2 cellular contexts compared by ENCODE assay signal in genomic region chr19:4567584-4568071, GRCh38.
TF ChIP-seq lines count a peak whose summit lies in the region.

No MANE protein-coding gene starts in this region.

TF ChIP-seq in HEK293, 187 proteins besides CTCF, POLR2A, EP300 and RAD21 (continued from another document):
- no peak for TF ChIP-seq ZSCAN5A (tag by site-specific recombination; IDR thresholded peaks at IDR 0.05)
- no peak for TF ChIP-seq ZFP3 (tag by site-specific recombination; IDR thresholded peaks at IDR 0.05; ENCODE audit: low read depth)
- TF ChIP-seq HIC1 (tag by site-specific recombination; IDR thresholded peaks at IDR 0.05) = peak; percentile 61
- TF ChIP-seq ZNF768 (tag by site-specific recombination; IDR thresholded peaks at IDR 0.05) = no peak
- 0 out of 2 replicates have a peak, but pooled peaks have one; percentile 39 for TF ChIP-seq INSM2 (tag by site-specific recombination; IDR thresholded peaks at IDR 0.05)
- TF ChIP-seq ZBTB26 (tag by site-specific recombination; optimal IDR thresholded peaks at IDR 0.05) = peak; percentile 20
- TF ChIP-seq ZNF76 (tag by site-specific recombination; IDR thresholded peaks at IDR 0.05; ENCODE audit: borderline replicate concordance, low read depth) = no peak
- TF ChIP-seq ZNF132 (tag by site-specific recombination; IDR thresholded peaks at IDR 0.05; ENCODE audit: borderline replicate concordance) = no peak
- TF ChIP-seq SP3 (tag by site-specific recombination; IDR thresholded peaks at IDR 0.05) = no peak
- TF ChIP-seq KLF17 (tag by site-specific recombination; IDR thresholded peaks at IDR 0.05) = peak; percentile 71
- no peak for TF ChIP-seq ZNF626 (tag by site-specific recombination; IDR thresholded peaks at IDR 0.05)
- no peak for TF ChIP-seq ZNF155 (tag by site-specific recombination; IDR thresholded peaks at IDR 0.05)
- peak; percentile 39; the same call in 1 of the 2 replicates for TF ChIP-seq ZNF600 (tag by site-specific recombination; IDR thresholded peaks at IDR 0.05)
- TF ChIP-seq GLIS1 (tag by site-specific recombination; IDR thresholded peaks at IDR 0.05) = no peak
- no peak for TF ChIP-seq ZNF433 (tag by site-specific recombination; IDR thresholded peaks at IDR 0.05; ENCODE audit: low read depth)
- no peak for TF ChIP-seq KLF10 (tag by site-specific recombination; IDR thresholded peaks at IDR 0.05)
- TF ChIP-seq ZNF580 (tag by site-specific recombination; IDR thresholded peaks at IDR 0.05) = peak; percentile 92

TF ChIP-seq in HepG2, 621 proteins besides CTCF, POLR2A, EP300 and RAD21 (continued from another document):
- TF ChIP-seq ZNF687 (CRISPR knock-in tag; IDR thresholded peaks at IDR 0.05) (peak; percentile 42; the same call in 1 of the 2 replicates), RBM39 (IDR thresholded peaks at IDR 0.05; ENCODE audit: low read depth, low read length, poor library complexity, severe bottlenecking) (peak; percentile 13), ZBTB33 (CRISPR knock-in tag; IDR thresholded peaks at IDR 0.05) (peak; percentile 71; the same call in 1 of the 2 replicates), ZFP36 (IDR thresholded peaks at IDR 0.05; ENCODE audit: borderline replicate concordance, low read depth, low read length, partially characterized antibody) (peak; percentile 92), HNRNPLL (IDR thresholded peaks at IDR 0.05; ENCODE audit: low read depth, low read length, poor library complexity, severe bottlenecking) (peak; percentile 18), ZNF280D (CRISPR knock-in tag; IDR thresholded peaks at IDR 0.05) (peak; percentile 44; the same call in 1 of the 2 replicates), KDM5B (CRISPR knock-in tag; IDR thresholded peaks at IDR 0.05; ENCODE audit: borderline replicate concordance) (no peak), ZNF282 (IDR thresholded peaks at IDR 0.05; ENCODE audit: partially characterized antibody) (no peak), MIXL1 (CRISPR knock-in tag; IDR thresholded peaks at IDR 0.05) (no peak), ATF3 (CRISPR knock-in tag; IDR thresholded peaks at IDR 0.05) (no peak), PCBP1 (IDR thresholded peaks at IDR 0.05; ENCODE audit: borderline replicate concordance, low read depth, low read length) (0 out of 2 replicates have a peak, but pooled peaks have one; percentile 70), GATAD1 (CRISPR knock-in tag; IDR thresholded peaks at IDR 0.05) (no peak), ZKSCAN8 (CRISPR knock-in tag; IDR thresholded peaks at IDR 0.05; ENCODE audit: borderline replicate concordance) (no peak), POLR2G (IDR thresholded peaks at IDR 0.05; ENCODE audit: low read depth, low read length) (no peak), FOSL2 (CRISPR knock-in tag; IDR thresholded peaks at IDR 0.05) (peak; percentile 56), KDM1A (CRISPR knock-in tag; IDR thresholded peaks at IDR 0.05) (peak; percentile 95), HIVEP1 (CRISPR knock-in tag; IDR thresholded peaks at IDR 0.05) (no peak), AHDC1 (CRISPR knock-in tag; IDR thresholded peaks at IDR 0.05; ENCODE audit: borderline replicate concordance) (no peak), MLLT10 (CRISPR knock-in tag; IDR thresholded peaks at IDR 0.05) (no peak), CBX2 (IDR thresholded peaks at IDR 0.05; ENCODE audit: low read depth, low read length) (no peak), CBX2 (CRISPR knock-in tag; IDR thresholded peaks at IDR 0.05; ENCODE audit: low read depth) (no peak), TCF12 (IDR thresholded peaks at IDR 0.05) (no peak), TCF12 (CRISPR knock-in tag; IDR thresholded peaks at IDR 0.05) (no peak), ZMYM2 (CRISPR knock-in tag; IDR thresholded peaks at IDR 0.05) (peak; percentile 86), ZFP36L2 (CRISPR knock-in tag; IDR thresholded peaks at IDR 0.05) (no peak), ZNF446 (CRISPR knock-in tag; IDR thresholded peaks at IDR 0.05) (no peak)
TF ChIP-seq in HepG2: peak in this region for 31.
